Comparison of ENCODE assay signal across 1 cellular context in the genomic region with DNA sequence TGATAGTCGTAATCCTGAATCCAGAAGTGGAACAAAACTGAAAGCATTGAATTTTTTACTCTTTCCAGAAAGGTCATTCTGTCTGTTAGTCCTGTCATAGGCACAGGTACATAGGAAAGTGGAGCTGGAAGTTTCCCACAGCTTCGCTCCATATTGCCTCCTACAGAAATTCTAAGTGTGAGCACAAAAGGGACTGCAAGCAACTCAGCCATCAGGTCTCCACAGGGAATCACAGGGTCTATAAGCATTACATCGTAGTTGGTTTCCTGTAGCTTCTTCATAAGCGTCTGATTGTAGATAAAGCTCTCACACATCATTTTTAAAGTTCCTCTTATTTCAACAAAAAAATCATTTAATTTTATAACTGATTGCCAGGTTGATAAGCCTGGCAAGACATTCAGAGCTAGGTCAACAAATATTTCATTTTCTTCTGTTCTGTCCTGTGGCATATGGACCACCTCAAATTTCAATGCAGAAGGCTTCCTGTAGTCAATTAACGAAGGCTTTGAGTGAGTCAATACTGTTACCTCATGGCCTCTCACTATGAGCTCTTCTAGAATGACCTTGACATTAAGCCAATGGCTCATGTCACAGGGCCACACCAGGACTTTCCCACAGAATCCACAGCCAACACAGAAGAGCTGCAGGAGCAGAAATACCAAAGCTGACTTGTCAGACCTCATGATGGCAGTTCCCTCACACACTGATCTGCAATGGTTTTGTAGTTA.
A peak's percentile ranks its signal among the peaks of the same experiment; 100 is the strongest.
TF ChIP-seq lines count a peak whose summit lies in the region.

UGT2A3 (minus strand) TSS at position 727 of the 728 bp plus-strand sequence; CDS start at position 683, 44 bp downstream.

TF ChIP-seq in HepG2, 621 proteins besides CTCF, POLR2A, EP300 and RAD21 (continued from another document):
- TF ChIP-seq, protein P1, sequence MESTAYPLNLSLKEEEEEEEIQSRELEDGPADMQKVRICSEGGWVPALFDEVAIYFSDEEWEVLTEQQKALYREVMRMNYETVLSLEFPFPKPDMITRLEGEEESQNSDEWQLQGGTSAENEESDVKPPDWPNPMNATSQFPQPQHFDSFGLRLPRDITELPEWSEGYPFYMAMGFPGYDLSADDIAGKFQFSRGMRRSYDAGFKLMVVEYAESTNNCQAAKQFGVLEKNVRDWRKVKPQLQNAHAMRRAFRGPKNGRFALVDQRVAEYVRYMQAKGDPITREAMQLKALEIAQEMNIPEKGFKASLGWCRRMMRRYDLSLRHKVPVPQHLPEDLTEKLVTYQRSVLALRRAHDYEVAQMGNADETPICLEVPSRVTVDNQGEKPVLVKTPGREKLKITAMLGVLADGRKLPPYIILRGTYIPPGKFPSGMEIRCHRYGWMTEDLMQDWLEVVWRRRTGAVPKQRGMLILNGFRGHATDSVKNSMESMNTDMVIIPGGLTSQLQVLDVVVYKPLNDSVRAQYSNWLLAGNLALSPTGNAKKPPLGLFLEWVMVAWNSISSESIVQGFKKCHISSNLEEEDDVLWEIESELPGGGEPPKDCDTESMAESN (CRISPR knock-in tag; conservative IDR thresholded peaks at IDR 0.05) = no peak
- TF ChIP-seq, protein P2, sequence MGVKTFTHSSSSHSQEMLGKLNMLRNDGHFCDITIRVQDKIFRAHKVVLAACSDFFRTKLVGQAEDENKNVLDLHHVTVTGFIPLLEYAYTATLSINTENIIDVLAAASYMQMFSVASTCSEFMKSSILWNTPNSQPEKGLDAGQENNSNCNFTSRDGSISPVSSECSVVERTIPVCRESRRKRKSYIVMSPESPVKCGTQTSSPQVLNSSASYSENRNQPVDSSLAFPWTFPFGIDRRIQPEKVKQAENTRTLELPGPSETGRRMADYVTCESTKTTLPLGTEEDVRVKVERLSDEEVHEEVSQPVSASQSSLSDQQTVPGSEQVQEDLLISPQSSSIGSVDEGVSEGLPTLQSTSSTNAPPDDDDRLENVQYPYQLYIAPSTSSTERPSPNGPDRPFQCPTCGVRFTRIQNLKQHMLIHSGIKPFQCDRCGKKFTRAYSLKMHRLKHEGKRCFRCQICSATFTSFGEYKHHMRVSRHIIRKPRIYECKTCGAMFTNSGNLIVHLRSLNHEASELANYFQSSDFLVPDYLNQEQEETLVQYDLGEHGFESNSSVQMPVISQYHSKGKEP (CRISPR knock-in tag; IDR thresholded peaks at IDR 0.05) = no peak
- no peak for TF ChIP-seq ZFP1 (CRISPR knock-in tag; IDR thresholded peaks at IDR 0.05)
- TF ChIP-seq, protein P3, sequence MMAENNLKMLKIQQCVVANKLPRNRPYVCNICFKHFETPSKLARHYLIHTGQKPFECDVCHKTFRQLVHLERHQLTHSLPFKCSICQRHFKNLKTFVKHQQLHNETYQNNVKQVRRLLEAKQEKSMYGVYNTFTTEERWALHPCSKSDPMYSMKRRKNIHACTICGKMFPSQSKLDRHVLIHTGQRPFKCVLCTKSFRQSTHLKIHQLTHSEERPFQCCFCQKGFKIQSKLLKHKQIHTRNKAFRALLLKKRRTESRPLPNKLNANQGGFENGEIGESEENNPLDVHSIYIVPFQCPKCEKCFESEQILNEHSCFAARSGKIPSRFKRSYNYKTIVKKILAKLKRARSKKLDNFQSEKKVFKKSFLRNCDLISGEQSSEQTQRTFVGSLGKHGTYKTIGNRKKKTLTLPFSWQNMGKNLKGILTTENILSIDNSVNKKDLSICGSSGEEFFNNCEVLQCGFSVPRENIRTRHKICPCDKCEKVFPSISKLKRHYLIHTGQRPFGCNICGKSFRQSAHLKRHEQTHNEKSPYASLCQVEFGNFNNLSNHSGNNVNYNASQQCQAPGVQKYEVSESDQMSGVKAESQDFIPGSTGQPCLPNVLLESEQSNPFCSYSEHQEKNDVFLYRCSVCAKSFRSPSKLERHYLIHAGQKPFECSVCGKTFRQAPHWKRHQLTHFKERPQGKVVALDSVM (CRISPR knock-in tag; IDR thresholded peaks at IDR 0.05) = no peak
- TF ChIP-seq ZNF572 (CRISPR knock-in tag; IDR thresholded peaks at IDR 0.05) = no peak
- peak; percentile 85; the same call in 1 of the 2 replicates for TF ChIP-seq ZNF614 (CRISPR knock-in tag; IDR thresholded peaks at IDR 0.05; ENCODE audit: borderline replicate concordance)
- no peak for TF ChIP-seq NR0B2 (CRISPR knock-in tag; IDR thresholded peaks at IDR 0.05)
- no peak for TF ChIP-seq THAP9 (CRISPR knock-in tag; IDR thresholded peaks at IDR 0.05; ENCODE audit: borderline replicate concordance)
- TF ChIP-seq HOMEZ (CRISPR knock-in tag; IDR thresholded peaks at IDR 0.05; ENCODE audit: low read depth) = peak; percentile 93
- TF ChIP-seq ZNF879 (CRISPR knock-in tag; IDR thresholded peaks at IDR 0.05) = no peak
- TF ChIP-seq ZNF660 (CRISPR knock-in tag; IDR thresholded peaks at IDR 0.05; ENCODE audit: borderline replicate concordance, low read depth) = no peak
TF ChIP-seq in HepG2: peak in this region for 238.
